ENCODE assay signal across 7 cellular contexts in the genomic region with DNA sequence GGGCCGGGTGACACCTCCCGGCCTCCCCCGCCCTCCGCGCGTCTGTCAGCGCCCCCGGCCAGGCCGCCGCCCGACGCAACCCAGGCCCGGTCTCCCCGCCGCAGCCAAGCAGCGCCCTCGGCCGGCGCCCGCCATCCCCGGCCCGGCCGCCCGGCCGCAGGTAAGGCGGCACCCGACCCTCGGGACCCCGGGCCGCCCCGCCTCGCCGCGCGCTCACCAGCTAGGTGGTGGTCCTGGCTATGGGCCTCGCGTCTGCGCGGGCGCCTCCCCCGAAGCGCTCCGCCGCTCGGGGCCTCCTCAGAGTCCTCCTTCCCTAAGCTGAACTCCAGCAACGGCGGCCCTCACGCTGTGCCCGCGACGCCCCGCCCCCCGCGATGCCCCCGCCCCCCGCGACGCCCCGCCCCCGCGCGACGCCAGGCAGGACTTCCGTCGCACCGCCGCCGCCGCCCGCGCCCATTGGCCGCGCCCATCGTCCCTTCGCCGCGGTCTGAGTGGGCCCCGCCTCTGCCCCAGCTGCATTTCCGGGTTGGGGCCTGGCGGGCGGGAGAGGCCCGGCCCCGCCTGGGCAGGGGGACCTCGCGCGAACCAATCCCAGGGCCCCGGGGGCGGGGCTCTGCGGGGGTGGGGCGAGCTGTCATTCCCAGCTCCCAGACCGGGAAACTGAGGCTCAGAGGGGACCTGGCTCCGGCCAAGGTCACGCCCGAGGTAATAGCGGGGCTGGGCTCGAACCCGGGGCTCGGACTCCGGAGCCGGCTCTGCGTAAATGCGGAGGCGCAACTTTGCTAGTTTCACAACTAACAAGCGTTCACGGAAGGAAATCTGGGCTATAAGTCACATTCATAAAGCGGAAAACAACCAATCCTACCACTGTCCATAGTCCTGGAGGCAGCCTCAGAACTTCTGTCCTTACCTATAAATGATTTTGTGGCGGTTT. TPM values are rescaled to one million over a fixed set of nuclear protein-coding genes. Genes with fewer than 3 reads are reported as not detected.
A peak's percentile ranks its signal among the peaks of the same experiment; 100 is the strongest.
DNase-seq lines count a peak whose midpoint lies in the region; ATAC-seq, FAIRE-seq and TF ChIP-seq lines count a peak whose summit lies in the region.

No MANE protein-coding gene starts in this region.

- ATAC-seq in HG02973 (IDR thresholded peaks at IDR 0.05; ENCODE audit: unreplicated experiment): peak; percentile 76

- peaks cover 24% of the 10 kb centered on the region for H3K4me1 Mint-ChIP-seq in T-helper 2 cell treated with Interferon-gamma antibody and Interleukin-4, amounts not matched to agents 5 μg/mL and 100 μg/mL, for 36 hours (ENCODE audit: low read depth)
- H3K4me1 Mint-ChIP-seq in astrocyte (ENCODE audit: low read depth, unreplicated experiment): peaks cover 18% of the 10 kb centered on the region

- H3K4me2 ChIP-seq in astrocyte (ENCODE audit: low read length): peak overlapping the region; percentile 86

- H4K20me1 ChIP-seq in astrocyte (ENCODE audit: insufficient read depth, low read length): peaks cover 7% of the 10 kb centered on the region

- no peaks in the 10 kb centered on the region for H3K27me3 Mint-ChIP-seq in T-helper 2 cell treated with Interferon-gamma antibody and Interleukin-4, amounts not matched to agents 5 μg/mL and 100 μg/mL, for 36 hours (ENCODE audit: low read depth)
- no peaks in the 10 kb centered on the region for H3K27me3 Mint-ChIP-seq in astrocyte (ENCODE audit: low read depth, unreplicated experiment)

- H3K4me1 ChIP-seq in astrocyte (ENCODE audit: insufficient read depth, low read length): peaks cover 11% of the 10 kb centered on the region

- H3K36me3 Mint-ChIP-seq in T-helper 2 cell treated with Interferon-gamma antibody and Interleukin-4, amounts not matched to agents 5 μg/mL and 100 μg/mL, for 36 hours (ENCODE audit: low read depth): peaks cover 10% of the 10 kb centered on the region
- H3K36me3 Mint-ChIP-seq in astrocyte (ENCODE audit: low read depth, unreplicated experiment): peaks cover 4% of the 10 kb centered on the region

- peak overlapping the region; percentile 88 for H3K27ac Mint-ChIP-seq in T-helper 2 cell treated with Interferon-gamma antibody and Interleukin-4, amounts not matched to agents 5 μg/mL and 100 μg/mL, for 36 hours
- no peak overlapping the region for H3K27ac Mint-ChIP-seq in astrocyte (ENCODE audit: unreplicated experiment)

- no peak for TF ChIP-seq CTCF in astrocyte (IDR thresholded peaks at IDR 0.05; ENCODE audit: insufficient read depth, low read depth, low read length)

- H3K36me3 ChIP-seq in astrocyte (ENCODE audit: insufficient read depth, low read length): no peaks in the 10 kb centered on the region

- H3K27me3 ChIP-seq in astrocyte (ENCODE audit: insufficient read depth, low read length): no peaks in the 10 kb centered on the region

- peak; percentile 67 for FAIRE-seq in GM18507 (lab: Jason Lieb, UNC)
- no peak for FAIRE-seq in astrocyte (lab: Jason Lieb, UNC)

- H3K4me3 ChIP-seq in astrocyte (ENCODE audit: insufficient read depth, low read depth, low read length): peak overlapping the region; percentile 59

- H3K4me3 Mint-ChIP-seq in T-helper 2 cell treated with Interferon-gamma antibody and Interleukin-4, amounts not matched to agents 5 μg/mL and 100 μg/mL, for 36 hours: peak overlapping the region; percentile 84
- H3K4me3 Mint-ChIP-seq in astrocyte (ENCODE audit: unreplicated experiment): peak overlapping the region; percentile 64

- DNase-seq in GM18507 (ENCODE audit: extremely low spot score, insufficient read length, low read depth) (peak; percentile 87), NCI-H1930 (lab: John Stamatoyannopoulos, UW) (peak; percentile 94 to 96), astrocyte (ENCODE audit: low read depth) (peak; percentile 81), hepatic stellate cell (ENCODE audit: low spot score) (peak; percentile 95), retina (peak; percentile 87)
- peak; percentile 97 for DNase-seq in T-helper 2 cell treated with Interferon-gamma antibody and Interleukin-4, amounts not matched to agents 5 μg/mL and 100 μg/mL, for 36 hours (ENCODE audit: low spot score)

- H3K79me2 ChIP-seq in astrocyte (ENCODE audit: insufficient read depth, low read length): peaks cover 10% of the 10 kb centered on the region

- H3K9ac ChIP-seq in astrocyte (ENCODE audit: low read length): peak overlapping the region; percentile 62

- H3K9me3 Mint-ChIP-seq in T-helper 2 cell treated with Interferon-gamma antibody and Interleukin-4, amounts not matched to agents 5 μg/mL and 100 μg/mL, for 36 hours: no peaks in the 10 kb centered on the region
- H3K9me3 Mint-ChIP-seq in astrocyte (ENCODE audit: unreplicated experiment): no peaks in the 10 kb centered on the region

- no peak overlapping the region for H3K27ac ChIP-seq in astrocyte (ENCODE audit: low read depth, low read length)

- H3K9me3 ChIP-seq in astrocyte (ENCODE audit: insufficient read depth, low read depth, low read length): no peaks in the 10 kb centered on the region

- peak overlapping the region; percentile 77 for H2AFZ ChIP-seq in astrocyte (ENCODE audit: low read depth, low read length)

RNA-seq across cellular contexts. Expression of a gene that starts 9.0 kb away (rescaled TPM):
- 53.0 and 55.4 TPM in 2 replicates for total RNA-seq in astrocyte

RNA-seq across cellular contexts. Expression of a gene that starts 46.7 kb away (rescaled TPM):
- 2.3 and 3.0 TPM in 2 replicates for total RNA-seq in astrocyte
